2 cellular contexts compared by ENCODE assay signal in genomic region chrX:71227370-71228062, GRCh38.
TF ChIP-seq lines count a peak whose summit lies in the region.

No MANE protein-coding gene starts in this region.

TF ChIP-seq in HCT116, 20 proteins besides CTCF, POLR2A, EP300 and RAD21 (continued from another document):
- TF ChIP-seq EGR1 (IDR thresholded peaks at IDR 0.05; ENCODE audit: low read depth) (no peak), ZNF274 (IDR thresholded peaks at IDR 0.05; ENCODE audit: low read depth, low read length) (no peak), CEBPB (IDR thresholded peaks at IDR 0.05; ENCODE audit: low read depth) (no peak), ELF1 (IDR thresholded peaks at IDR 0.05; ENCODE audit: borderline replicate concordance, low read depth) (no peak), SRF (IDR thresholded peaks at IDR 0.05; ENCODE audit: low read depth) (no peak), REST (IDR thresholded peaks at IDR 0.05; ENCODE audit: low read depth) (no peak), CBX3 (IDR thresholded peaks at IDR 0.05; ENCODE audit: low read depth) (no peak), FOSL1 (IDR thresholded peaks at IDR 0.05; ENCODE audit: low read depth) (no peak), SP1 (IDR thresholded peaks at IDR 0.05; ENCODE audit: low read depth) (no peak), ZFX (IDR thresholded peaks at IDR 0.05) (no peak), SIN3A (IDR thresholded peaks at IDR 0.05; ENCODE audit: low read depth) (no peak), EZH2phosphoT487 (IDR thresholded peaks at IDR 0.05; ENCODE audit: borderline replicate concordance) (no peak), ZBTB33 (IDR thresholded peaks at IDR 0.05; ENCODE audit: extremely low read depth, insufficient replicate concordance, low read length) (no peak), YY1 (IDR thresholded peaks at IDR 0.05; ENCODE audit: extremely low read depth, insufficient replicate concordance, low read depth, low read length) (no peak), POLR2AphosphoS5 (IDR thresholded peaks at IDR 0.05; ENCODE audit: low read depth, low read length) (no peak)
- TF ChIP-seq, protein P1, sequence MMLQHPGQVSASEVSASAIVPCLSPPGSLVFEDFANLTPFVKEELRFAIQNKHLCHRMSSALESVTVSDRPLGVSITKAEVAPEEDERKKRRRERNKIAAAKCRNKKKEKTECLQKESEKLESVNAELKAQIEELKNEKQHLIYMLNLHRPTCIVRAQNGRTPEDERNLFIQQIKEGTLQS (IDR thresholded peaks at IDR 0.05): no peak

TF ChIP-seq in SK-N-SH treated with all-trans-retinoic acid at 6 μM for 48 hours, 23 proteins besides CTCF, POLR2A, EP300 and RAD21 (continued from another document):
- no peak for TF ChIP-seq TSHZ2 (CRISPR knock-in tag; IDR thresholded peaks at IDR 0.05)
